ENCODE assay signal across 8 cellular contexts in genomic region chr1:181134543-181135461, GRCh38. TPM values are rescaled to one million over a fixed set of nuclear protein-coding genes. Genes with fewer than 3 reads are reported as not detected.
DNase-seq lines count a peak whose midpoint lies in the region; ATAC-seq and TF ChIP-seq lines count a peak whose summit lies in the region.

No MANE protein-coding gene starts in this region.

- H3K27me3 ChIP-seq in Peyer's patch, result no peaks in the 10 kb centered on the region
- no peaks in the 10 kb centered on the region for H3K27me3 ChIP-seq in mammary epithelial cell (ENCODE audit: insufficient read depth, low read length)

- no peaks in the 10 kb centered on the region for H3K79me2 ChIP-seq in mammary epithelial cell (ENCODE audit: insufficient read depth, low read length)

- H3K27ac Mint-ChIP-seq in memory B cell, result peak overlapping the region; percentile 97

- no peaks in the 10 kb centered on the region for H3K36me3 ChIP-seq in Peyer's patch
- H3K36me3 ChIP-seq in mammary epithelial cell (ENCODE audit: insufficient read depth, low read length), result no peaks in the 10 kb centered on the region

- peak overlapping the region; percentile 80 for H3K4me3 Mint-ChIP-seq in memory B cell

- peaks cover 68% of the 10 kb centered on the region for H3K4me1 Mint-ChIP-seq in memory B cell

- dilution Hi-C loops in mammary epithelial cell (cut with HindIII; ENCODE audit: low sequenced_read_pairs), result no loop called here

- no TSS peak for BruUV-seq in mammary epithelial cell (replicated peaks; lab: Mats Ljungman, UMichigan)

- H2AFZ ChIP-seq in mammary epithelial cell (ENCODE audit: low read depth, low read length), result peak overlapping the region; percentile 75

- peak; percentile 55 for DNase-seq in COLO668 (lab: John Stamatoyannopoulos, UW; ENCODE audit: unreplicated experiment)
- peak; percentile 44 to 72 (median 70) for DNase-seq in Peyer's patch
- DNase-seq in mammary epithelial cell, result peak; percentile 94
- peak in 1 of 2 donors; percentile 27 for DNase-seq in memory B cell (ENCODE audit: low spot score in 2 of 2)
- peak; percentile 84 for DNase-seq in ureter (ENCODE audit: low spot score)
- DNase-seq in NCI-H774 (lab: John Stamatoyannopoulos, UW), result no peak

- peak overlapping the region; percentile 71 for H3K4me2 ChIP-seq in mammary epithelial cell (ENCODE audit: insufficient read depth, low read depth, low read length)

- H4K20me1 ChIP-seq in mammary epithelial cell (ENCODE audit: insufficient read depth, low read length), result no peaks in the 10 kb centered on the region

- H3K4me1 ChIP-seq in Peyer's patch (peaks cover 7 to 40% (median 24%) of the 10 kb centered on the region in 4 donors), mammary epithelial cell (ENCODE audit: insufficient read depth, low read length) (peaks cover 36% of the 10 kb centered on the region)

- no peaks in the 10 kb centered on the region for H3K27me3 Mint-ChIP-seq in memory B cell

- in situ Hi-C loops in GM18951 (cut with MboI; ENCODE audit: low sequenced_read_pairs, unreplicated experiment) (loop anchor here (5.0 kb wide), 1 partner anchor 43 kb away; no protein-coding TSS in a partner anchor), mammary epithelial cell (cut with MboI; ENCODE audit: low sequenced_read_pairs in 2 of 2) (loop anchor here in 1 of 2 donors (5.0 to 25.0 kb wide), 2 partner anchors 43 to 498 kb away; partner anchors contain the start of gene XPR1)

- H3K9me3 ChIP-seq in Peyer's patch (no peaks in the 10 kb centered on the region), mammary epithelial cell (replicated peaks; ENCODE audit: insufficient read depth, low read length) (no peaks in the 10 kb centered on the region)

- no peaks in the 10 kb centered on the region for H3K36me3 Mint-ChIP-seq in memory B cell

- intact Hi-C loops in mammary epithelial cell (cut with micrococcal nuclease), result loop anchor here (1.0 kb wide), 2 partner anchors 18 to 23 kb away; no protein-coding TSS in a partner anchor

- CTCF ChIA-PET in mammary epithelial cell (lab: Charles Lee; ENCODE audit: low non-redundant PET), result no interaction called here

- peak; percentile 62 for TF ChIP-seq POLR2A in GM18951 (IDR thresholded peaks at IDR 0.05; ENCODE audit: extremely low read depth, insufficient read depth, insufficient read length)
- TF ChIP-seq POLR2A in Peyer's patch (IDR thresholded peaks at IDR 0.05), result no peak

- H3K27ac ChIP-seq in Peyer's patch, result peak overlapping the region; percentile 26 to 79 (median 69)
- peak overlapping the region; percentile 95 for H3K27ac ChIP-seq in mammary epithelial cell (ENCODE audit: insufficient read depth, low read depth, low read length)

- H3K4me3 ChIP-seq in Peyer's patch (no peak overlapping the region), mammary epithelial cell (replicated peaks in 1 of 3; ENCODE audit: insufficient read depth in 1 of 3, low read depth in 2 of 3, low read length in 3 of 3) (no peak overlapping the region)

- H3K9ac ChIP-seq in mammary epithelial cell (ENCODE audit: insufficient read depth, low read length), result peak overlapping the region; percentile 76

- peak; percentile 37 for ATAC-seq in HG03378 (IDR thresholded peaks at IDR 0.05; ENCODE audit: unreplicated experiment)
- ATAC-seq in memory B cell (ENCODE audit: low read depth), result peak; percentile 68

- 15% methylated on average over 14 of the region's 17 CpGs for WGBS in mammary epithelial cell (ENCODE audit: low coverage, missing lambda C conversion rate)

- no peak for TF ChIP-seq CTCF in Peyer's patch (IDR thresholded peaks at IDR 0.05)
- TF ChIP-seq CTCF in mammary epithelial cell (conservative IDR thresholded peaks at IDR 0.05 in 1 of 2, IDR thresholded peaks at IDR 0.05 in 1 of 2; ENCODE audit: extremely low read depth in 1 of 2, insufficient read depth in 1 of 2, low read depth in 1 of 2, low read length in 2 of 2), result no peak

- no peaks in the 10 kb centered on the region for H3K9me3 Mint-ChIP-seq in memory B cell

RNA-seq across cellular contexts. Expression of gene IER5, which starts 46.3 kb away (rescaled TPM):
- 10 to 100 TPM in 1 of 4 donors, 1 to 10 TPM in 3; 6.3 to 10.7 (median 8.2) TPM for total RNA-seq in Peyer's patch
- total RNA-seq in mammary epithelial cell, result 10 to 100 TPM; 16.3 to 37.5 TPM
- polyA plus RNA-seq in mammary epithelial cell, result 21.0 TPM
- polyA minus RNA-seq in mammary epithelial cell, result 11.8 TPM
- total RNA-seq in ureter, result 12.6 TPM
